ENCODE assay signal across 18 cellular contexts in the genomic region with DNA sequence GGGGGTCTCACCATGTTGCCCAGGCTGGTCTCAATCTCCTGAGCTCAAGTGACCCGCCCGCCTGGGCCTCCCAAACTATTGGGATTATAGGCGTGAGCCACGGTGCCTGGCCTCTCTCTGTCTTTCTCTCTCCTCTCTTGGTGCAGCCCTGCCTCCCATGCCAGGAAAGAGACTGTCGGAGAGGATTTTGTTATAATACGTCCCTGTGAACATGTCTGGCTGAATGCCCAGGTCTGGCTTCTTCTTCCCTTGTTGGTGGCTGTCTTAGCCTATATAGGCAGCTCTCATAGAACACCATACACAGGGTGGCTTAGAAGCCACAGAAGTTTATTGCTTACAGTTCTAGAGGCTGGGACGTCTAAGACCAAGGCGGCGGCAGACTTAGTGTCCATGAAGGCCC. TPM values are rescaled to one million over a fixed set of nuclear protein-coding genes. Genes with fewer than 3 reads are reported as not detected.
A peak's percentile ranks its signal among the peaks of the same experiment; 100 is the strongest.
DNase-seq lines count a peak whose midpoint lies in the region; ATAC-seq and TF ChIP-seq lines count a peak whose summit lies in the region.
"Had no signal": no experiment of that assay in that cellular context is flagged by ENCODE, and none has a peak within 500 bp of the region (broad histone marks: within the 10 kb centered on the region; RNA-seq: fewer than 3 reads in every experiment).

No MANE protein-coding gene starts in this region.

- TF ChIP-seq POLR2A in adrenal gland (IDR thresholded peaks at IDR 0.05), result no peak

- intact Hi-C loops in Right ventricle myocardium superior (cut with DNase I) (no loop called here), Right ventricle myocardium inferior (cut with DNase I) (no loop called here), adrenal gland (cut with DNase I) (no loop called here), left ventricle myocardium superior (cut with micrococcal nuclease) (no loop called here), OCI-LY7 (cut with micrococcal nuclease; ENCODE audit: unreplicated experiment) (no loop called here)

- POLR2A ChIA-PET in OCI-LY7 (lab: Charles Lee), result no interaction called here

- no peak overlapping the region for H2AFZ ChIP-seq in OCI-LY7 (ENCODE audit: low read length)

- H3K9me3 ChIP-seq in adrenal gland (replicated peaks in 1 of 3), result no peaks in the 10 kb centered on the region
- no peaks in the 10 kb centered on the region for H3K9me3 ChIP-seq in OCI-LY7 (ENCODE audit: low read length)

- no peaks in the 10 kb centered on the region for H4K20me1 ChIP-seq in OCI-LY7 (ENCODE audit: insufficient read depth, low read length)

- CTCF ChIA-PET in OCI-LY7 (lab: Charles Lee; ENCODE audit: unreplicated experiment), result no interaction called here

- H3K27me3 ChIP-seq in adrenal gland, result no peaks in the 10 kb centered on the region

- no peaks in the 10 kb centered on the region for H3K9me2 ChIP-seq in OCI-LY7 (ENCODE audit: insufficient read depth, low read length)

- ATAC-seq in Right ventricle myocardium superior (ENCODE audit: poor library complexity), result no peak
- ATAC-seq in Right ventricle myocardium inferior, result no peak
- no peak for ATAC-seq in left ventricle myocardium superior
- no peak for ATAC-seq in HG03135 (IDR thresholded peaks at IDR 0.05; ENCODE audit: unreplicated experiment)
- ATAC-seq: effector memory CD8-positive, alpha-beta T cell; naive thymus-derived CD8-positive, alpha-beta T cell; T-helper 17 cell had no signal

- no peaks in the 10 kb centered on the region for H3K79me2 ChIP-seq in OCI-LY7 (ENCODE audit: insufficient read depth, low read depth, low read length)

- H3K4me3 ChIP-seq in adrenal gland, result no peak overlapping the region
- H3K4me3 ChIP-seq in OCI-LY7 (ENCODE audit: low read depth, low read length, poor library complexity, severe bottlenecking), result no peak overlapping the region

- H3K36me3 ChIP-seq in adrenal gland (replicated peaks in 1 of 2) (peaks cover 0 to 70% of the 10 kb centered on the region in 2 donors), OCI-LY7 (ENCODE audit: insufficient read depth, low read length) (peaks cover 94% of the 10 kb centered on the region)

- H3K4me2 ChIP-seq in OCI-LY7 (ENCODE audit: low read length), result no peak overlapping the region

- H3K4me1 ChIP-seq in adrenal gland (replicated peaks in 1 of 2) (no peaks in the 10 kb centered on the region), OCI-LY7 (ENCODE audit: insufficient read depth, low read length, poor library complexity, severe bottlenecking) (no peaks in the 10 kb centered on the region)

- 74 to 85% (median 80%) methylated on average over 5 to 9 of the region's 9 CpGs for WGBS in adrenal gland, 4 donors

- no peak overlapping the region for H3K27ac ChIP-seq in adrenal gland
- H3K27ac ChIP-seq in temporal lobe (ENCODE audit: low read depth, low read length), result peak overlapping the region; percentile 91
- H3K27ac ChIP-seq in OCI-LY7 (ENCODE audit: low read depth, low read length, poor library complexity, severe bottlenecking), result no peak overlapping the region

- no TSS peak for BruUV-seq in OCI-LY7 (replicated peaks; lab: Mats Ljungman, UMichigan)

- DNase-seq in Right ventricle myocardium superior, result peak; percentile 50
- no peak for DNase-seq in Right ventricle myocardium inferior (ENCODE audit: missing footprints)
- DNase-seq in adrenal gland, result peak in 5 of 7 donors; percentile 42 to 73 (median 50)
- DNase-seq in left ventricle myocardium superior, result peak; percentile 43
- no peak for DNase-seq in COLO668 (lab: John Stamatoyannopoulos, UW; ENCODE audit: unreplicated experiment)
- no peak for DNase-seq in OCI-LY7 (ENCODE audit: low spot score)
- DNase-seq: activated gamma-delta T cell treated with Interleukin-2 at 50 U/mL for 16 hours; Calu3; effector memory CD8-positive, alpha-beta T cell; foreskin fibroblast; GOT3; naive thymus-derived CD8-positive, alpha-beta T cell; NCI-H1105; NCI-H2227 treated with DMSO at 0.1 percent for 48 hours; SHP77 treated with DMSO at 0.1 percent for 48 hours; T-helper 17 cell had no signal

- TF ChIP-seq CTCF in adrenal gland (IDR thresholded peaks at IDR 0.05) (no peak), OCI-LY7 (conservative IDR thresholded peaks at IDR 0.05; ENCODE audit: low read length) (no peak)

RNA-seq across cellular contexts. Expression of a gene that starts 46.4 kb away (rescaled TPM):
- total RNA-seq in Right ventricle myocardium superior (0.97 TPM), Right ventricle myocardium inferior (1.2 TPM), adrenal gland (10 to 100 TPM in 5 of 8 donors, 1 to 10 TPM in 3; 4.9 to 17.5 (median 13.8) TPM), left ventricle myocardium superior (0.84 TPM), temporal lobe (0.25 TPM), OCI-LY7 (2022) (not detected in 2 replicates)
- polyA plus RNA-seq in adrenal gland, result 10 to 100 TPM in 2 of 3 donors, 1 to 10 TPM in 1; 2.5 to 24.5 (median 24.0) TPM
- total RNA-seq in OCI-LY7 (2014; rRNA removed; shearing (Covaris generic)), result not detected in 2 replicates
- total RNA-seq: T-helper 17 cell had no signal

Comparison
In these comparisons a context has a peak if more than half of its experiments do, and no peak if none do; other contexts are left out.
1. DNase-seq: peak in Right ventricle myocardium superior (single experiment), adrenal gland (5 of 7) and left ventricle myocardium superior (single experiment); none in Right ventricle myocardium inferior (single experiment), COLO668 (single experiment) and OCI-LY7 (single experiment).